In the genomic region with DNA sequence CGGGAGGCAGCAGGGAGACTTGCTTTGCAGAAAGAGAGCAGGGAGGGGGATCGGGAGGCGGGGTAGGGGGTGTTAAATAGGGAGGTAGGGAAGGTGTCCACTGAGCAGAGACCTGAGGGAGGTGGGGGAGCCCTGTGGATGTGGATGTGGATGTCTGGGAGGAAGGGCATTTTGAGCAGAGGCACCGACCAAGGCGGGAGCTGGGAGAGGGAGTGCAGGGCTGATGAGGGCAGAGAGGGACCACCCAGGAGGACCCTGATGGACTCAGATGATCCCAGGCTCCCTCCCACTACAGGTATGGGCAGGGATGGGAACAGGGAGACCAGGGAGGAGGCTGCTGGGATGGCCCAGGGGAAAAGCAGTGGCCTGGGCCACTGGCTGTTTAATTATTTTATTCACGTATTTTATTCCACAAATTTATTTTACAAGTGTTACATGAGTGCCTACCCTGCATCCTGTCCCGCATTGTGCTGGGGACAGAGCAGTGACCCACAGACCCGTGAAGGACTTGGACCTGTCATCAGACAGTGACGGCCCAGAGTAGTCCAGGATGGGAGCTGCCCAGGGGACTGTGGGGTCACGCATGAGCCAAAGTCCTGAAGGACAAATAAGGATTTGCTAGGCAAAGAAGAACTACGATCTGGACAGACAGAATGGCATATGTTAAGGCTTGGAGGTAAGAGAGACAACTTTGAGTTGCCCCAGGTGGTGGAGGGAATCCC, we compare ENCODE assay signal across 17 cellular contexts. TPM values are rescaled to one million over a fixed set of nuclear protein-coding genes. Genes with fewer than 3 reads are reported as not detected.
DNase-seq lines count a peak whose midpoint lies in the region; ATAC-seq and TF ChIP-seq lines count a peak whose summit lies in the region.
"Had no signal": no experiment of that assay in that cellular context is flagged by ENCODE, and none has a peak within 500 bp of the region (broad histone marks: within the 10 kb centered on the region; RNA-seq: fewer than 3 reads in every experiment).

No MANE protein-coding gene starts in this region.

- WGBS in hepatocyte (ENCODE audit: low lambda C conversion rate, missing lambda C conversion rate) = 78% methylated on average over 10 of the region's 11 CpGs
- WGBS in suprapubic skin = 95% methylated on average over 11 of the region's 11 CpGs

- H3K4me3 Mint-ChIP-seq in activated CD8-positive, alpha-beta T cell treated with anti-CD3 and anti-CD28 coated beads for 36 hours = no peak overlapping the region
- H3K4me3 Mint-ChIP-seq in activated CD8-positive, alpha-beta T cell treated with anti-CD3 and anti-CD28 coated beads, Interleukin-2, amount 10 ng/mL, durations not matched to agents 7 days and 5 days = no peak overlapping the region
- H3K4me3 Mint-ChIP-seq: activated naive CD4-positive, alpha-beta T cell treated with anti-CD3 and anti-CD28 coated beads for 36 hours had no signal

- CTCF ChIA-PET in activated CD8-positive, alpha-beta T cell treated with anti-CD3 and anti-CD28 coated beads for 36 hours (lab: Charles Lee) = interaction anchor here (0.8 to 1.5 kb wide), 2 partner anchors 34 to 39 kb away, joined by 3 read pairs; no protein-coding TSS in a partner anchor
- CTCF ChIA-PET in activated CD8-positive, alpha-beta T cell treated with anti-CD3 and anti-CD28 coated beads, Interleukin-2, amount 10 ng/mL, durations not matched to agents 7 days and 5 days (lab: Charles Lee) = interaction anchor here (1.2 to 10.9 kb wide), 3 partner anchors 10 to 39 kb away, joined by 3 to 126 read pairs (median 4); no protein-coding TSS in a partner anchor
- CTCF ChIA-PET in RWPE1 (lab: Yijun Ruan, JAX) = interaction anchor here (0.6 kb wide), 1 partner anchor 608 kb away, joined by 3 read pairs; no protein-coding TSS in a partner anchor

- POLR2A ChIA-PET in activated CD8-positive, alpha-beta T cell treated with anti-CD3 and anti-CD28 coated beads for 36 hours (lab: Charles Lee) = interaction anchor here (1.0 kb wide), 1 partner anchor 9 kb away, joined by 4 read pairs; no protein-coding TSS in a partner anchor
- POLR2A ChIA-PET in activated CD8-positive, alpha-beta T cell treated with anti-CD3 and anti-CD28 coated beads, Interleukin-2, amount 10 ng/mL, durations not matched to agents 7 days and 5 days (lab: Charles Lee) = interaction anchor here (0.7 kb wide), 1 partner anchor 26 kb away, joined by 3 read pairs; no protein-coding TSS in a partner anchor
- POLR2A ChIA-PET in RWPE1 (lab: Yijun Ruan, JAX; ENCODE audit: low non-redundant PET) = no interaction called here

- H3K36me3 ChIP-seq in hepatocyte (replicated peaks; ENCODE audit: insufficient read depth, low read depth) (no peaks in the 10 kb centered on the region), skeletal muscle tissue (ENCODE audit: control insufficient read depth in 3 of 3, insufficient read depth in 3 of 3, low read length in 3 of 3) (peaks cover 13 to 40% (median 18%) of the 10 kb centered on the region in 3 donors), suprapubic skin (peaks cover 24% of the 10 kb centered on the region)

- H3K27ac ChIP-seq in RWPE1 (peak overlapping the region; percentile 45), hepatocyte (peak overlapping the region; percentile 90), skeletal muscle tissue (ENCODE audit: low read depth, low read length) (peak overlapping the region; percentile 6), suprapubic skin (no peak overlapping the region)
- H3K27ac ChIP-seq: foreskin keratinocyte had no signal

- no peak for DNase-seq in activated CD8-positive, alpha-beta T cell treated with anti-CD3 and anti-CD28 coated beads for 36 hours
- DNase-seq in activated CD8-positive, alpha-beta T cell treated with anti-CD3 and anti-CD28 coated beads, Interleukin-2, amount 10 ng/mL, durations not matched to agents 7 days and 5 days = no peak
- DNase-seq in RWPE1 (ENCODE audit: low spot score) (no peak), hepatocyte (ENCODE audit: low spot score) (no peak), NCI-H1092 (lab: John Stamatoyannopoulos, UW) (no peak), GF-D8 (lab: John Stamatoyannopoulos, UW) (no peak), suprapubic skin (ENCODE audit: low spot score in 2 of 2) (no peak)
- DNase-seq: activated naive CD4-positive, alpha-beta T cell treated with anti-CD3 and anti-CD28 coated beads for 36 hours; caudate nucleus; foreskin keratinocyte; mesendoderm; NCI-H1436; nucleus accumbens had no signal

- H2AFZ ChIP-seq in hepatocyte = no peak overlapping the region

- H3K36me3 Mint-ChIP-seq in activated CD8-positive, alpha-beta T cell treated with anti-CD3 and anti-CD28 coated beads for 36 hours (ENCODE audit: low read depth) = peaks cover 59% of the 10 kb centered on the region
- peaks cover 53% of the 10 kb centered on the region for H3K36me3 Mint-ChIP-seq in activated CD8-positive, alpha-beta T cell treated with anti-CD3 and anti-CD28 coated beads, Interleukin-2, amount 10 ng/mL, durations not matched to agents 7 days and 5 days (ENCODE audit: low read depth)

- H3K9me2 ChIP-seq in hepatocyte (replicated peaks; ENCODE audit: insufficient read depth) = no peaks in the 10 kb centered on the region

- H3K9ac ChIP-seq in skeletal muscle tissue (ENCODE audit: low read depth in 1 of 3, low read length in 3 of 3) = no peak overlapping the region

- ATAC-seq in activated CD8-positive, alpha-beta T cell treated with anti-CD3 and anti-CD28 coated beads for 36 hours = no peak
- no peak for ATAC-seq in activated CD8-positive, alpha-beta T cell treated with anti-CD3 and anti-CD28 coated beads, Interleukin-2, amount 10 ng/mL, durations not matched to agents 7 days and 5 days
- ATAC-seq: foreskin keratinocyte, SK-N-SH treated with all-trans-retinoic acid at 6 μM for 48 hours had no signal

- H3K79me2 ChIP-seq in hepatocyte = peaks cover 78% of the 10 kb centered on the region

- H3K4me3 ChIP-seq in hepatocyte (no peak overlapping the region), skeletal muscle tissue (ENCODE audit: low read length in 3 of 3) (no peak overlapping the region), suprapubic skin (no peak overlapping the region)

- H3K4me1 Mint-ChIP-seq in activated CD8-positive, alpha-beta T cell treated with anti-CD3 and anti-CD28 coated beads for 36 hours (ENCODE audit: low read depth) = peaks cover 50% of the 10 kb centered on the region
- peaks cover 41% of the 10 kb centered on the region for H3K4me1 Mint-ChIP-seq in activated CD8-positive, alpha-beta T cell treated with anti-CD3 and anti-CD28 coated beads, Interleukin-2, amount 10 ng/mL, durations not matched to agents 7 days and 5 days (ENCODE audit: low read depth)

- no peaks in the 10 kb centered on the region for H3K27me3 Mint-ChIP-seq in activated CD8-positive, alpha-beta T cell treated with anti-CD3 and anti-CD28 coated beads for 36 hours
- H3K27me3 Mint-ChIP-seq in activated CD8-positive, alpha-beta T cell treated with anti-CD3 and anti-CD28 coated beads, Interleukin-2, amount 10 ng/mL, durations not matched to agents 7 days and 5 days (ENCODE audit: low read depth) = no peaks in the 10 kb centered on the region

- H3K9me3 ChIP-seq in hepatocyte (ENCODE audit: low read depth) (no peaks in the 10 kb centered on the region), skeletal muscle tissue (ENCODE audit: control insufficient read depth in 3 of 3, low read length in 3 of 3) (no peaks in the 10 kb centered on the region), suprapubic skin (no peaks in the 10 kb centered on the region)

- TF ChIP-seq CTCF in activated CD8-positive, alpha-beta T cell treated with anti-CD3 and anti-CD28 coated beads for 36 hours (IDR thresholded peaks at IDR 0.05) = no peak
- TF ChIP-seq CTCF in RWPE1 (conservative IDR thresholded peaks at IDR 0.05; ENCODE audit: low read depth) (no peak), hepatocyte (IDR thresholded peaks at IDR 0.05; ENCODE audit: poor library complexity) (no peak), suprapubic skin (IDR thresholded peaks at IDR 0.05) (no peak)

- intact Hi-C loops in activated CD8-positive, alpha-beta T cell treated with anti-CD3 and anti-CD28 coated beads for 36 hours (cut with micrococcal nuclease) = no loop called here

- TF ChIP-seq EP300 in suprapubic skin (IDR thresholded peaks at IDR 0.05) = no peak

- peaks cover 48% of the 10 kb centered on the region for H3K4me1 ChIP-seq in hepatocyte (ENCODE audit: insufficient read depth)
- H3K4me1 ChIP-seq in skeletal muscle tissue (ENCODE audit: control insufficient read depth in 3 of 3, insufficient read depth in 3 of 3, low read length in 3 of 3) = peaks cover 12 to 39% (median 25%) of the 10 kb centered on the region in 3 donors
- peaks cover 34% of the 10 kb centered on the region for H3K4me1 ChIP-seq in suprapubic skin
- H3K4me1 ChIP-seq: foreskin keratinocyte had no signal

- no peaks in the 10 kb centered on the region for H3K9me3 Mint-ChIP-seq in activated CD8-positive, alpha-beta T cell treated with anti-CD3 and anti-CD28 coated beads for 36 hours
- no peaks in the 10 kb centered on the region for H3K9me3 Mint-ChIP-seq in activated CD8-positive, alpha-beta T cell treated with anti-CD3 and anti-CD28 coated beads, Interleukin-2, amount 10 ng/mL, durations not matched to agents 7 days and 5 days (ENCODE audit: insufficient read depth)
- H3K9me3 Mint-ChIP-seq: activated naive CD4-positive, alpha-beta T cell treated with anti-CD3 and anti-CD28 coated beads for 36 hours had no signal

- H3K27ac Mint-ChIP-seq in activated CD8-positive, alpha-beta T cell treated with anti-CD3 and anti-CD28 coated beads for 36 hours = peak overlapping the region; percentile 27
- H3K27ac Mint-ChIP-seq in activated CD8-positive, alpha-beta T cell treated with anti-CD3 and anti-CD28 coated beads, Interleukin-2, amount 10 ng/mL, durations not matched to agents 7 days and 5 days = no peak overlapping the region

- peak overlapping the region; percentile 58 for H3K4me2 ChIP-seq in hepatocyte

- H4K20me1 ChIP-seq in hepatocyte (ENCODE audit: insufficient read depth, poor library complexity, severe bottlenecking) = peaks cover 38% of the 10 kb centered on the region

- H3K27me3 ChIP-seq in hepatocyte = no peaks in the 10 kb centered on the region
- H3K27me3 ChIP-seq in skeletal muscle tissue (ENCODE audit: control insufficient read depth in 3 of 3, insufficient read depth in 3 of 3, low read length in 3 of 3) = no peaks in the 10 kb centered on the region
- H3K27me3 ChIP-seq in suprapubic skin = no peaks in the 10 kb centered on the region
- H3K27me3 ChIP-seq: foreskin keratinocyte had no signal

- TF ChIP-seq POLR2A in suprapubic skin (IDR thresholded peaks at IDR 0.05) = no peak

RNA-seq across cellular contexts. Expression of a gene that starts 5.3 kb away (rescaled TPM):
- 100 to 1,000 TPM; 128 to 134 TPM for total RNA-seq in activated CD8-positive, alpha-beta T cell treated with anti-CD3 and anti-CD28 coated beads for 36 hours
- total RNA-seq in activated CD8-positive, alpha-beta T cell treated with anti-CD3 and anti-CD28 coated beads, Interleukin-2, amount 10 ng/mL, durations not matched to agents 7 days and 5 days = 10 to 100 TPM; 76.2 to 81.8 TPM
- total RNA-seq in hepatocyte = 34.8 and 35.4 TPM in 2 replicates
- polyA plus RNA-seq in hepatocyte = 80.2 and 92.4 TPM in 2 replicates
- 17.7 TPM for total RNA-seq in skeletal muscle tissue
- 10 to 100 TPM; 16.3 to 38.7 (median 20.8) TPM for total RNA-seq in suprapubic skin

RNA-seq across cellular contexts. Expression of a gene that starts 24.9 kb away (rescaled TPM):
- total RNA-seq in activated CD8-positive, alpha-beta T cell treated with anti-CD3 and anti-CD28 coated beads for 36 hours = under 1 TPM; 0.63 to 0.90 TPM
- under 1 TPM; 0.37 to 0.57 TPM for total RNA-seq in activated CD8-positive, alpha-beta T cell treated with anti-CD3 and anti-CD28 coated beads, Interleukin-2, amount 10 ng/mL, durations not matched to agents 7 days and 5 days
- 0.20 and 0.60 TPM in 2 replicates for total RNA-seq in hepatocyte
- 2.5 and 3.1 TPM in 2 replicates for polyA plus RNA-seq in hepatocyte
- 1.6 TPM for total RNA-seq in skeletal muscle tissue
- 1 to 10 TPM; 1.4 to 4.3 (median 2.9) TPM for total RNA-seq in suprapubic skin

RNA-seq across cellular contexts. Expression of a gene that starts 36.1 kb away (rescaled TPM):
- under 1 TPM in 1 of 2 experiments, not detected in 1; 0.11 TPM for total RNA-seq in activated CD8-positive, alpha-beta T cell treated with anti-CD3 and anti-CD28 coated beads for 36 hours
- total RNA-seq in activated CD8-positive, alpha-beta T cell treated with anti-CD3 and anti-CD28 coated beads, Interleukin-2, amount 10 ng/mL, durations not matched to agents 7 days and 5 days = not detected
- 150 and 162 TPM in 2 replicates for total RNA-seq in hepatocyte
- polyA plus RNA-seq in hepatocyte = 206 and 241 TPM in 2 replicates
- 0.52 TPM for total RNA-seq in skeletal muscle tissue
- total RNA-seq in suprapubic skin = 1 to 10 TPM in 1 of 4 donors, under 1 TPM in 2, not detected in 1; 0.26 to 1.7 (median 0.56) TPM
- total RNA-seq: A172; activated naive CD4-positive, alpha-beta T cell treated with anti-CD3 and anti-CD28 coated beads for 36 hours; foreskin keratinocyte; NCI-H460 had no signal
- polyA plus RNA-seq: foreskin keratinocyte had no signal

RNA-seq across cellular contexts. Expression of a gene that starts 41.4 kb away (rescaled TPM):
- 1 to 10 TPM; 5.1 to 5.6 TPM for total RNA-seq in activated CD8-positive, alpha-beta T cell treated with anti-CD3 and anti-CD28 coated beads for 36 hours
- 10 to 100 TPM; 13.7 to 14.2 TPM for total RNA-seq in activated CD8-positive, alpha-beta T cell treated with anti-CD3 and anti-CD28 coated beads, Interleukin-2, amount 10 ng/mL, durations not matched to agents 7 days and 5 days
- total RNA-seq in hepatocyte (9.5 and 10.6 TPM in 2 replicates), skeletal muscle tissue (7.8 TPM), suprapubic skin (1 to 10 TPM; 2.5 to 6.5 (median 3.7) TPM)
- polyA plus RNA-seq in hepatocyte = 3.5 and 3.6 TPM in 2 replicates

Comparison
In these comparisons a context has a peak if more than half of its experiments do, and no peak if none do; other contexts are left out.
1. RNA of a gene that starts 36.1 kb away (total RNA-seq): 150 to 162 TPM in hepatocyte; 0.26 to 1.7 TPM in suprapubic skin, 0.52 TPM in skeletal muscle tissue (single experiment), 0.11 TPM in activated CD8-positive, alpha-beta T cell treated with anti-CD3 and anti-CD28 coated beads for 36 hours and not detected in activated CD8-positive, alpha-beta T cell treated with anti-CD3 and anti-CD28 coated beads, Interleukin-2, amount 10 ng/mL, durations not matched to agents 7 days and 5 days; every median in the first group is over 10 times any median in the second.